In genomic region chr9:127915801-127916664, GRCh38 we compare ENCODE assay signal across 8 cellular contexts. TPM values are rescaled to one million over a fixed set of nuclear protein-coding genes. Genes with fewer than 3 reads are reported as not detected.
DNase-seq lines count a peak whose midpoint lies in the region; ATAC-seq and TF ChIP-seq lines count a peak whose summit lies in the region.

No MANE protein-coding gene starts in this region.

- no peak overlapping the region for H3K27ac Mint-ChIP-seq in nephron progenitor cell

- H3K27me3 ChIP-seq in Panc1 (ENCODE audit: control insufficient read depth, insufficient read depth, low read length) = no peaks in the 10 kb centered on the region
- no peaks in the 10 kb centered on the region for H3K27me3 ChIP-seq in effector memory CD4-positive, alpha-beta T cell (replicated peaks; ENCODE audit: control insufficient read depth, insufficient read depth, low read length, poor library complexity, severe bottlenecking)

- H3K4me1 Mint-ChIP-seq in nephron progenitor cell = peaks cover 34% of the 10 kb centered on the region

- no peaks in the 10 kb centered on the region for H3K9me3 ChIP-seq in Panc1 (ENCODE audit: control insufficient read depth, insufficient read depth, low read depth, low read length)
- no peaks in the 10 kb centered on the region for H3K9me3 ChIP-seq in effector memory CD4-positive, alpha-beta T cell (ENCODE audit: control insufficient read depth, low read length)

- CTCF ChIA-PET in Panc1 (lab: Charles Lee) = no interaction called here

- POLR2A ChIA-PET in Panc1 (lab: Charles Lee) = interaction anchor here (0.6 kb wide), 2 partner anchors 9 to 13 kb away, joined by 3 to 5 read pairs; no protein-coding TSS in a partner anchor

- H3K9me3 Mint-ChIP-seq in nephron progenitor cell = no peaks in the 10 kb centered on the region

- TF ChIP-seq CTCF in Panc1 (IDR thresholded peaks at IDR 0.05) (no peak), nephron progenitor cell (IDR thresholded peaks at IDR 0.05) (no peak)

- H3K36me3 ChIP-seq in Panc1 (ENCODE audit: control insufficient read depth, insufficient read depth, low read length) = no peaks in the 10 kb centered on the region
- H3K36me3 ChIP-seq in effector memory CD4-positive, alpha-beta T cell (ENCODE audit: control insufficient read depth, insufficient read depth, low read length) = peaks cover 7% of the 10 kb centered on the region

- intact Hi-C loops in Panc1 (cut with micrococcal nuclease; ENCODE audit: unreplicated experiment) = no loop called here

- H3K36me3 Mint-ChIP-seq in nephron progenitor cell (ENCODE audit: low read depth) = peaks cover 2% of the 10 kb centered on the region

- BruUV-seq in Panc1 (replicated peaks; lab: Mats Ljungman, UMichigan) = no TSS peak

- H3K4me1 ChIP-seq in Panc1 (ENCODE audit: control insufficient read depth, insufficient read depth, low read length) = peaks cover 36% of the 10 kb centered on the region
- H3K4me1 ChIP-seq in effector memory CD4-positive, alpha-beta T cell (ENCODE audit: control insufficient read depth, insufficient read depth, low read length, poor library complexity, severe bottlenecking) = peaks cover 26% of the 10 kb centered on the region

- DNase-seq in NCI-H2081 (lab: John Stamatoyannopoulos, UW) (peak; percentile 42 to 69), NCI-H2081 treated with DMSO at 0.1 percent for 48 hours (lab: John Stamatoyannopoulos, UW) (no peak), Panc1 (ENCODE audit: low read depth, low spot score) (no peak), nephron progenitor cell (no peak), NCI-H1694 (lab: John Stamatoyannopoulos, UW) (no peak), NCI-H1105 (lab: John Stamatoyannopoulos, UW) (no peak), DMS153 (lab: John Stamatoyannopoulos, UW) (no peak)
- no peak for DNase-seq in effector memory CD4-positive, alpha-beta T cell

- H3K4me3 Mint-ChIP-seq in nephron progenitor cell = peak overlapping the region; percentile 80

- ATAC-seq in Panc1 = peak; percentile 5

- H3K27me3 Mint-ChIP-seq in nephron progenitor cell (ENCODE audit: low read depth, poor library complexity) = peaks cover 17% of the 10 kb centered on the region

- H3K27ac ChIP-seq in Panc1 (ENCODE audit: low read length) = peak overlapping the region; percentile 70
- peak overlapping the region; percentile 53 for H3K27ac ChIP-seq in effector memory CD4-positive, alpha-beta T cell (ENCODE audit: insufficient read depth, low read length, poor library complexity, severe bottlenecking)

- in situ Hi-C loops in Panc1 (cut with HindIII; ENCODE audit: low pct_unique_long_range_greater_than_20kb, low sequenced_read_pairs) = no loop called here

- peak overlapping the region; percentile 59 to 80 for H3K4me3 ChIP-seq in Panc1 (ENCODE audit: low read depth in 2 of 2, low read length in 2 of 2)
- H3K4me3 ChIP-seq in effector memory CD4-positive, alpha-beta T cell (ENCODE audit: insufficient read depth, low read depth, low read length, poor library complexity, severe bottlenecking) = peak overlapping the region; percentile 73

RNA-seq across cellular contexts. Expression of gene ST6GALNAC4, which starts 0.8 kb away (rescaled TPM):
- 38.0 TPM for total RNA-seq in Panc1 (2021; ENCODE audit: unreplicated experiment)
- polyA plus RNA-seq in Panc1 (2012; ENCODE audit: insufficient read length) = 69.5 TPM

RNA-seq across cellular contexts. Expression of gene PIP5KL1, which starts 14.5 kb away (rescaled TPM):
- 7.8 TPM for total RNA-seq in Panc1 (2021; ENCODE audit: unreplicated experiment)
- polyA plus RNA-seq in Panc1 (2012; ENCODE audit: insufficient read length) = 10.9 TPM

RNA-seq across cellular contexts. Expression of gene ST6GALNAC6, which starts 16.6 kb away (rescaled TPM):
- 50.2 TPM for total RNA-seq in Panc1 (2021; ENCODE audit: unreplicated experiment)
- polyA plus RNA-seq in Panc1 (2012; ENCODE audit: insufficient read length) = 98.1 TPM

RNA-seq across cellular contexts. Expression of gene DPM2, which starts 21.6 kb away (rescaled TPM):
- total RNA-seq in Panc1 (2021; ENCODE audit: unreplicated experiment) = 58.7 TPM
- polyA plus RNA-seq in Panc1 (2012; ENCODE audit: insufficient read length) = 51.1 TPM

RNA-seq across cellular contexts. Expression of gene AK1, which starts 38.6 kb away (rescaled TPM):
- total RNA-seq in Panc1 (2021; ENCODE audit: unreplicated experiment) = 62.1 TPM
- polyA plus RNA-seq in Panc1 (2012; ENCODE audit: insufficient read length) = 89.8 TPM

Comparison
In these comparisons a context has a peak if more than half of its experiments do, and no peak if none do; other contexts are left out.
1. DNase-seq: peak in NCI-H2081 (2 of 2); none in NCI-H2081 treated with DMSO at 0.1 percent for 48 hours (single experiment), Panc1 (single experiment), effector memory CD4-positive, alpha-beta T cell (0 of 3), nephron progenitor cell (single experiment), NCI-H1694 (single experiment), NCI-H1105 (single experiment) and DMS153 (single experiment).